In the genomic region with DNA sequence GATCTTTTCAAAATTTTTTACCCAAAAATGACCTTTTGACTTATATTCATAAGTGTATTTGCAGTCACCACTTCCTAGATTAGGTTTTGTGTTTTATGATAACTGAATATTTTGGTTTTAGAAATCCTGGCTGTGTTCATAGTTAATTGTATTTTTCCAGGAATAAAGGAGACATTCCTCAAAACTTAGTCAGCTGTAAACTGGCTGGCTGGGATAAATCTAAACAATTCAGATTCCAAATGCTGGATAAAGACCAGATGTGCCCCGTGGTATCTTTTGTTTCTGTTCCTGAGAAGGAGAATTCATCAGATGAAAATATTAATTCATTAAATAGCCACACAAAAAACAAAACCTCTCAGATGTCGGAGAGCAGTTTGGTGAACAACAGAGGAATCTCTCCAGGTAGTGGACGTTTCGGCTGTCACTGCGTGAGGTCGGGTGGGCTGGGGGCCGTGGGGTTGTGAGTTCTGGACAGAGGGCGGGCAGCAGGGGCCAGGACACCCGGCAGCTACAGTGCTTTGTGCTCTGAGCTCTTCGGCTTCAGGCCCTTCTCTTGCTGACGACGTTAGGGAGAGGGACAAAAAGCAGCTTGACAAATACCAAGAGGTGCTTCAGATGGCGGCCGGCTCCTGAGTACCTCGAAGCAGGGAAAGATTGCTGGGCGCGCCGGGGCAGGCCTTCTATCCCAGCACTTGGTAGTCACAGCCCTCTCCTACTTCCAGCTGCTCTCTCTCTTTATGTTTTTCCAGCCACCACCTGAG, we compare ENCODE assay signal across 9 cellular contexts. TPM values are rescaled to one million over a fixed set of nuclear protein-coding genes. Genes with fewer than 3 reads are reported as not detected.
DNase-seq lines count a peak whose midpoint lies in the region; TF ChIP-seq lines count a peak whose summit lies in the region.
"Had no signal": no experiment of that assay in that cellular context is flagged by ENCODE, and none has a peak within 500 bp of the region (broad histone marks: within the 10 kb centered on the region; RNA-seq: fewer than 3 reads in every experiment).

No MANE protein-coding gene starts in this region.

- no peak for TF ChIP-seq CTCF in fibroblast of villous mesenchyme (IDR thresholded peaks at IDR 0.05; ENCODE audit: insufficient read depth, low read depth, low read length)

- no peak overlapping the region for H3K27ac Mint-ChIP-seq in activated naive CD4-positive, alpha-beta T cell treated with anti-CD3 and anti-CD28 coated beads, Interleukin-2, amount 10 ng/mL, durations not matched to agents 7 days and 5 days
- H3K27ac Mint-ChIP-seq: activated CD8-positive, alpha-beta T cell treated with anti-CD3 and anti-CD28 coated beads, Interleukin-2, amount 10 ng/mL, durations not matched to agents 7 days and 5 days had no signal

- H3K4me2 ChIP-seq in skeletal muscle satellite cell (ENCODE audit: low read length) = peak overlapping the region; percentile 68

- CTCF ChIA-PET in activated naive CD4-positive, alpha-beta T cell treated with anti-CD3 and anti-CD28 coated beads, Interleukin-2, amount 10 ng/mL, durations not matched to agents 7 days and 5 days (lab: Charles Lee) = no interaction called here

- no peak overlapping the region for H3K27ac ChIP-seq in SJCRH30

- H3K36me3 ChIP-seq in SJCRH30 (no peaks in the 10 kb centered on the region), skeletal muscle satellite cell (ENCODE audit: insufficient read depth, low read length) (no peaks in the 10 kb centered on the region)

- H3K4me1 ChIP-seq in SJCRH30 = peaks cover 5% of the 10 kb centered on the region; the same call in 1 of the 2 replicates
- peaks cover 20% of the 10 kb centered on the region for H3K4me1 ChIP-seq in skeletal muscle satellite cell (ENCODE audit: control insufficient read depth, insufficient read depth, low read length)

- H3K9ac ChIP-seq in skeletal muscle satellite cell (ENCODE audit: low read depth, low read length) = peak overlapping the region; percentile 18

- H3K4me1 Mint-ChIP-seq in activated naive CD4-positive, alpha-beta T cell treated with anti-CD3 and anti-CD28 coated beads, Interleukin-2, amount 10 ng/mL, durations not matched to agents 7 days and 5 days = peaks cover 19% of the 10 kb centered on the region

- peaks cover 55% of the 10 kb centered on the region for H3K27me3 Mint-ChIP-seq in activated naive CD4-positive, alpha-beta T cell treated with anti-CD3 and anti-CD28 coated beads, Interleukin-2, amount 10 ng/mL, durations not matched to agents 7 days and 5 days

- DNase-seq in GM04504 (ENCODE audit: low read depth) = peak; percentile 47
- peak; percentile 16 to 27 for DNase-seq in SJCRH30
- DNase-seq in fibroblast of villous mesenchyme (ENCODE audit: low read depth) = peak; percentile 95
- no peak for DNase-seq in activated naive CD4-positive, alpha-beta T cell treated with anti-CD3 and anti-CD28 coated beads, Interleukin-2, amount 10 ng/mL, durations not matched to agents 7 days and 5 days
- no peak for DNase-seq in activated CD4-positive, alpha-beta T cell treated with anti-CD3 and anti-CD28 coated beads, Interleukin-2, amount 50 U/mL, for 48 hours
- no peak for DNase-seq in NCI-H1436 (lab: John Stamatoyannopoulos, UW)
- no peak for DNase-seq in activated naive CD4-positive, alpha-beta T cell (lab: John Stamatoyannopoulos, UW)
- DNase-seq: activated CD8-positive, alpha-beta T cell treated with anti-CD3 and anti-CD28 coated beads, Interleukin-2, amount 10 ng/mL, durations not matched to agents 7 days and 5 days had no signal

- H3K27me3 ChIP-seq in SJCRH30 = peaks cover 42% of the 10 kb centered on the region
- peaks cover 32% of the 10 kb centered on the region for H3K27me3 ChIP-seq in skeletal muscle satellite cell (ENCODE audit: control insufficient read depth, insufficient read depth, low read length)

- H3K9me3 Mint-ChIP-seq in activated naive CD4-positive, alpha-beta T cell treated with anti-CD3 and anti-CD28 coated beads, Interleukin-2, amount 10 ng/mL, durations not matched to agents 7 days and 5 days = no peaks in the 10 kb centered on the region

- no peaks in the 10 kb centered on the region for H3K9me3 ChIP-seq in SJCRH30 (replicated peaks)
- no peaks in the 10 kb centered on the region for H3K9me3 ChIP-seq in skeletal muscle satellite cell (replicated peaks; ENCODE audit: low read length)

- no peaks in the 10 kb centered on the region for H3K36me3 Mint-ChIP-seq in activated naive CD4-positive, alpha-beta T cell treated with anti-CD3 and anti-CD28 coated beads, Interleukin-2, amount 10 ng/mL, durations not matched to agents 7 days and 5 days

- H3K4me3 ChIP-seq in SJCRH30 (no peak overlapping the region), fibroblast of villous mesenchyme (ENCODE audit: low read depth, low read length) (peak overlapping the region; percentile 58), skeletal muscle satellite cell (ENCODE audit: low read length) (no peak overlapping the region)

- H3K4me3 Mint-ChIP-seq in activated naive CD4-positive, alpha-beta T cell treated with anti-CD3 and anti-CD28 coated beads, Interleukin-2, amount 10 ng/mL, durations not matched to agents 7 days and 5 days = no peak overlapping the region
- H3K4me3 Mint-ChIP-seq: activated CD8-positive, alpha-beta T cell treated with anti-CD3 and anti-CD28 coated beads, Interleukin-2, amount 10 ng/mL, durations not matched to agents 7 days and 5 days had no signal

RNA-seq across cellular contexts. Expression of a gene that starts 24.6 kb away (rescaled TPM):
- total RNA-seq in SJCRH30 (2014; rRNA removed; shearing (Covaris generic)) = not detected in 2 replicates
- 9.7 and 10.8 TPM in 2 replicates for total RNA-seq in fibroblast of villous mesenchyme
- 0.25 and 0.66 TPM in 2 replicates for total RNA-seq in skeletal muscle satellite cell (2012; rRNA removed)
- total RNA-seq: activated CD8-positive, alpha-beta T cell treated with anti-CD3 and anti-CD28 coated beads, Interleukin-2, amount 10 ng/mL, durations not matched to agents 7 days and 5 days had no signal

RNA-seq across cellular contexts. Expression of a gene that starts 29.2 kb away (rescaled TPM):
- 0.04 and 0.18 TPM in 2 replicates for total RNA-seq in SJCRH30 (2014; rRNA removed; shearing (Covaris generic))
- under 0.01 TPM in 2 replicates for total RNA-seq in fibroblast of villous mesenchyme
- total RNA-seq in skeletal muscle satellite cell (2012; rRNA removed) = not detected in 2 replicates

RNA-seq across cellular contexts. Expression of a gene that starts 56.1 kb away (rescaled TPM):
- total RNA-seq in SJCRH30 (2014; rRNA removed; shearing (Covaris generic)) = not detected in 2 replicates
- 0.32 and 0.43 TPM in 2 replicates for total RNA-seq in fibroblast of villous mesenchyme
- 0.22 and 0.25 TPM in 2 replicates for total RNA-seq in skeletal muscle satellite cell (2012; rRNA removed)

RNA-seq across cellular contexts. Expression of a gene that starts 56.3 kb away (rescaled TPM):
- not detected in 2 replicates for total RNA-seq in SJCRH30 (2014; rRNA removed; shearing (Covaris generic))
- total RNA-seq in fibroblast of villous mesenchyme = not detected in 2 replicates
- not detected in 2 replicates for total RNA-seq in skeletal muscle satellite cell (2012; rRNA removed)
- total RNA-seq: activated CD8-positive, alpha-beta T cell treated with anti-CD3 and anti-CD28 coated beads, Interleukin-2, amount 10 ng/mL, durations not matched to agents 7 days and 5 days had no signal

Comparison
In these comparisons a context has a peak if more than half of its experiments do, and no peak if none do; other contexts are left out.
1. DNase-seq: peak in GM04504 (single experiment), SJCRH30 (2 of 2) and fibroblast of villous mesenchyme (single experiment); none in activated naive CD4-positive, alpha-beta T cell treated with anti-CD3 and anti-CD28 coated beads, Interleukin-2, amount 10 ng/mL, durations not matched to agents 7 days and 5 days (single experiment), activated CD4-positive, alpha-beta T cell treated with anti-CD3 and anti-CD28 coated beads, Interleukin-2, amount 50 U/mL, for 48 hours (0 of 2), NCI-H1436 (single experiment) and activated naive CD4-positive, alpha-beta T cell (0 of 4).
2. RNA of a gene that starts 24.6 kb away (total RNA-seq): 9.7 to 10.8 TPM in fibroblast of villous mesenchyme; not detected in SJCRH30; every median in the first group is over 10 times any median in the second.